Comparison of ENCODE assay signal across 9 cellular contexts in the genomic region with DNA sequence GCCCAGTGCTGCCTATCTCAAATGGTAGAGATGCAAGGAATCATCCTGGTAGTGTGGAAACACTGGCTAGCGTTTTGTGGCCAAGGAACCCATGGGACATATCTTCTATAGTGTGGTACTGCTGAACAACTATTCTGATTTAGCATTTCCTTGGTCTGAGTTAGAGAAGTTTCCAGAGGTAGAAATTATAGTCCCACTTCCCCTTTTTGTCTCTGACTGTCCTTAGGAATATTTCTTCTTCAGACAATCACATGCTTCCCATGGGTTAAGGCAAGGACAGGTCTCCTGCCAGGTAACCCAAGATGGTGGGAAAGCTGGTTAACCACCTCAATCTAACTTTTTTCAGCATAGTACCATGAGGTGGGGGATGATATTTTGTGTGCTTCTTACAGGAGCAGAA.
"Had no signal": no experiment of that assay in that cellular context is flagged by ENCODE, and none has a peak within 500 bp of the region (broad histone marks: within the 10 kb centered on the region; RNA-seq: fewer than 3 reads in every experiment).

No MANE protein-coding gene starts in this region.

- H3K4me3 Mint-ChIP-seq: H9 had no signal

- H3K27ac ChIP-seq: KMS-11 had no signal

- H3K4me1 Mint-ChIP-seq: H9 had no signal

- H3K4me2 ChIP-seq: KMS-11 had no signal

- DNase-seq: H9, HCEC 1CT, IMR-90, Karpas-422, KBM-7 had no signal

- FAIRE-seq: H1, H54, HTR-8/SVneo had no signal

- H3K9ac ChIP-seq: KMS-11 had no signal

- H3K27ac Mint-ChIP-seq: H9 had no signal
